In genomic region chr1:99784809-99785255, GRCh38 we compare ENCODE assay signal across 15 cellular contexts. TPM values are rescaled to one million over a fixed set of nuclear protein-coding genes. Genes with fewer than 3 reads are reported as not detected.
DNase-seq lines count a peak whose midpoint lies in the region; ATAC-seq and TF ChIP-seq lines count a peak whose summit lies in the region.
"Had no signal": no experiment of that assay in that cellular context is flagged by ENCODE, and none has a peak within 500 bp of the region (broad histone marks: within the 10 kb centered on the region; RNA-seq: fewer than 3 reads in every experiment).

No MANE protein-coding gene starts in this region.

- TF ChIP-seq RAD21 in SK-N-SH (IDR thresholded peaks at IDR 0.05; ENCODE audit: low read length) = no peak

- no peaks in the 10 kb centered on the region for H3K9me3 Mint-ChIP-seq in immature natural killer cell
- no peaks in the 10 kb centered on the region for H3K9me3 Mint-ChIP-seq in stimulated activated effector memory CD8-positive, alpha-beta T cell treated with anti-CD3 and anti-CD28 coated beads, Interleukin-12 subunit alpha, Interleukin-12 subunit beta, amount 100 ng/mL, for 72 hours
- H3K9me3 Mint-ChIP-seq: HFFc6 had no signal

- no peak for DNase-seq in SK-N-SH
- DNase-seq in OCI-LY7 (ENCODE audit: low spot score) = no peak
- peak; percentile 22 to 28 (median 28) for DNase-seq in immature natural killer cell
- DNase-seq in cortex of kidney (lab: John Stamatoyannopoulos, UW) = no peak
- DNase-seq in spleen = no peak
- DNase-seq in stimulated activated effector memory CD8-positive, alpha-beta T cell treated with anti-CD3 and anti-CD28 coated beads, Interleukin-12 subunit alpha, Interleukin-12 subunit beta, amount 100 ng/mL, for 72 hours (ENCODE audit: low spot score in 2 of 2) = no peak
- DNase-seq: anterior cingulate cortex, HFFc6, mesenchymal stem cell, NCI-H1105 treated with DMSO at 0.1 percent for 48 hours, NCI-H446 treated with DMSO at 0.1 percent for 48 hours had no signal

- H3K36me3 Mint-ChIP-seq in immature natural killer cell = no peaks in the 10 kb centered on the region
- H3K36me3 Mint-ChIP-seq in stimulated activated effector memory CD8-positive, alpha-beta T cell treated with anti-CD3 and anti-CD28 coated beads, Interleukin-12 subunit alpha, Interleukin-12 subunit beta, amount 100 ng/mL, for 72 hours = no peaks in the 10 kb centered on the region

- no peaks in the 10 kb centered on the region for H3K9me2 ChIP-seq in SK-N-SH
- H3K9me2 ChIP-seq in OCI-LY7 (ENCODE audit: insufficient read depth, low read length) = no peaks in the 10 kb centered on the region

- H4K20me1 ChIP-seq in SK-N-SH (ENCODE audit: insufficient read depth) = no peaks in the 10 kb centered on the region
- H4K20me1 ChIP-seq in OCI-LY7 (ENCODE audit: insufficient read depth, low read length) = no peaks in the 10 kb centered on the region

- H3K27me3 ChIP-seq in SK-N-SH (ENCODE audit: insufficient read depth) (no peaks in the 10 kb centered on the region), spleen (replicated peaks in 1 of 7) (peaks cover 0 to 5% (median 0%) of the 10 kb centered on the region in 7 donors)
- H3K27me3 ChIP-seq: tibial nerve had no signal

- no peaks in the 10 kb centered on the region for H3F3A ChIP-seq in SK-N-SH (replicated peaks; ENCODE audit: insufficient read depth)

- intact Hi-C loops in OCI-LY7 (cut with micrococcal nuclease; ENCODE audit: unreplicated experiment) (no loop called here), spleen (cut with DNase I; ENCODE audit: low total_unique reads) (no loop called here)

- H3K79me2 ChIP-seq in SK-N-SH (ENCODE audit: insufficient read depth) = no peaks in the 10 kb centered on the region
- H3K79me2 ChIP-seq in OCI-LY7 (ENCODE audit: insufficient read depth, low read depth, low read length) = no peaks in the 10 kb centered on the region

- no peak overlapping the region for H3K4me3 ChIP-seq in SK-N-SH (ENCODE audit: low read depth in 2 of 2, low read length in 1 of 2)
- H3K4me3 ChIP-seq in OCI-LY7 (ENCODE audit: low read depth, low read length, poor library complexity, severe bottlenecking) = no peak overlapping the region
- no peak overlapping the region for H3K4me3 ChIP-seq in spleen
- H3K4me3 ChIP-seq: tibial nerve had no signal

- WGBS in SK-N-SH (ENCODE audit: low lambda C conversion rate) = 86% methylated on average over 2 of the region's 2 CpGs
- WGBS in spleen, 5 donors = 28 to 47% (median 33%) methylated on average over 2 of the region's 2 CpGs

- peaks cover 2 to 9% (median 4%) of the 10 kb centered on the region in 3 donors for H3K27me3 Mint-ChIP-seq in immature natural killer cell (ENCODE audit: low read depth in 3 of 3)

- no peaks in the 10 kb centered on the region for H3K4me1 ChIP-seq in SK-N-SH (ENCODE audit: control insufficient read depth in 1 of 2, insufficient read depth in 2 of 2, low read depth in 1 of 2, low read length in 1 of 2)
- peaks cover 16% of the 10 kb centered on the region for H3K4me1 ChIP-seq in OCI-LY7 (ENCODE audit: insufficient read depth, low read length, poor library complexity, severe bottlenecking)
- H3K4me1 ChIP-seq in spleen = peaks cover 0 to 33% (median 23%) of the 10 kb centered on the region in 6 donors
- H3K4me1 ChIP-seq: tibial nerve had no signal

- TF ChIP-seq CTCF in SK-N-SH (IDR thresholded peaks at IDR 0.05) = no peak
- no peak for TF ChIP-seq CTCF in OCI-LY7 (conservative IDR thresholded peaks at IDR 0.05; ENCODE audit: low read length)
- TF ChIP-seq CTCF in spleen (IDR thresholded peaks at IDR 0.05 in 8 of 11, conservative IDR thresholded peaks at IDR 0.05 in 3 of 11) = no peak

- ATAC-seq in SK-N-SH treated with all-trans-retinoic acid at 6 μM for 48 hours = no peak
- peak; percentile 37 for ATAC-seq in GM19452 (IDR thresholded peaks at IDR 0.05; ENCODE audit: unreplicated experiment)
- ATAC-seq in stimulated activated effector memory CD8-positive, alpha-beta T cell treated with anti-CD3 and anti-CD28 coated beads, Interleukin-12 subunit alpha, Interleukin-12 subunit beta, amount 100 ng/mL, for 72 hours = no peak

- CTCF ChIA-PET in SK-N-SH (lab: Yijun Ruan, JAX) (no interaction called here), OCI-LY7 (lab: Charles Lee; ENCODE audit: unreplicated experiment) (no interaction called here)

- no TSS peak for BruUV-seq in OCI-LY7 (replicated peaks; lab: Mats Ljungman, UMichigan)

- no peak overlapping the region for H3K27ac Mint-ChIP-seq in immature natural killer cell
- H3K27ac Mint-ChIP-seq in stimulated activated effector memory CD8-positive, alpha-beta T cell treated with anti-CD3 and anti-CD28 coated beads, Interleukin-12 subunit alpha, Interleukin-12 subunit beta, amount 100 ng/mL, for 72 hours = no peak overlapping the region
- H3K27ac Mint-ChIP-seq: HFFc6 had no signal

- TF ChIP-seq POLR2A in spleen (IDR thresholded peaks at IDR 0.05) = no peak

- H2AFZ ChIP-seq in SK-N-SH (ENCODE audit: low read depth) = 0 out of 2 replicates have a peak overlapping the region, but pooled peaks have one; percentile 29
- H2AFZ ChIP-seq in OCI-LY7 (ENCODE audit: low read length) = peak overlapping the region; percentile 95

- H3K9me3 ChIP-seq in SK-N-SH (no peaks in the 10 kb centered on the region), OCI-LY7 (ENCODE audit: low read length) (no peaks in the 10 kb centered on the region), spleen (no peaks in the 10 kb centered on the region)
- H3K9me3 ChIP-seq: tibial nerve had no signal

- TF ChIP-seq EP300 in SK-N-SH (IDR thresholded peaks at IDR 0.05; ENCODE audit: borderline replicate concordance in 1 of 2, low read depth in 1 of 2, low read length in 1 of 2) = no peak

- no peak overlapping the region for H3K27ac ChIP-seq in SK-N-SH (ENCODE audit: low read depth in 2 of 2, low read length in 1 of 2)
- no peak overlapping the region for H3K27ac ChIP-seq in OCI-LY7 (ENCODE audit: low read depth, low read length, poor library complexity, severe bottlenecking)
- H3K27ac ChIP-seq in spleen = no peak overlapping the region
- H3K27ac ChIP-seq: 22Rv1, tibial nerve had no signal

- H3K4me2 ChIP-seq in SK-N-SH (no peak overlapping the region), OCI-LY7 (ENCODE audit: low read length) (peak overlapping the region; percentile 7; the same call in 1 of the 2 replicates)

- H3K4me3 Mint-ChIP-seq in immature natural killer cell = peak overlapping the region; percentile 34 to 68 (median 58)
- no peak overlapping the region for H3K4me3 Mint-ChIP-seq in stimulated activated effector memory CD8-positive, alpha-beta T cell treated with anti-CD3 and anti-CD28 coated beads, Interleukin-12 subunit alpha, Interleukin-12 subunit beta, amount 100 ng/mL, for 72 hours
- H3K4me3 Mint-ChIP-seq: HFFc6 had no signal

- H3K4me1 Mint-ChIP-seq in immature natural killer cell = peaks cover 16 to 20% of the 10 kb centered on the region in 2 donors
- peaks cover 11% of the 10 kb centered on the region for H3K4me1 Mint-ChIP-seq in stimulated activated effector memory CD8-positive, alpha-beta T cell treated with anti-CD3 and anti-CD28 coated beads, Interleukin-12 subunit alpha, Interleukin-12 subunit beta, amount 100 ng/mL, for 72 hours

- no peak overlapping the region for H3K9ac ChIP-seq in SK-N-SH

- H3K36me3 ChIP-seq in SK-N-SH (replicated peaks in 1 of 2; ENCODE audit: control insufficient read depth in 1 of 2, insufficient read depth in 2 of 2, low read length in 1 of 2) = no peaks in the 10 kb centered on the region
- no peaks in the 10 kb centered on the region for H3K36me3 ChIP-seq in OCI-LY7 (ENCODE audit: insufficient read depth, low read length)
- H3K36me3 ChIP-seq in spleen = no peaks in the 10 kb centered on the region
- H3K36me3 ChIP-seq: tibial nerve had no signal

- POLR2A ChIA-PET in SK-N-SH (lab: Yijun Ruan, JAX) (no interaction called here), OCI-LY7 (lab: Charles Lee) (no interaction called here)

TF ChIP-seq in SK-N-SH, 30 proteins besides CTCF, POLR2A, EP300 and RAD21 (continues in another document):
- no peak for TF ChIP-seq ELF1 (IDR thresholded peaks at IDR 0.05)
- TF ChIP-seq GABPA (IDR thresholded peaks at IDR 0.05; ENCODE audit: low read depth) = no peak
- TF ChIP-seq TAF1 (IDR thresholded peaks at IDR 0.05; ENCODE audit: borderline replicate concordance, low read depth, low read length) = no peak
- no peak for TF ChIP-seq EZH2phosphoT487 (IDR thresholded peaks at IDR 0.05; ENCODE audit: borderline replicate concordance, low read depth)
- TF ChIP-seq, protein P1, sequence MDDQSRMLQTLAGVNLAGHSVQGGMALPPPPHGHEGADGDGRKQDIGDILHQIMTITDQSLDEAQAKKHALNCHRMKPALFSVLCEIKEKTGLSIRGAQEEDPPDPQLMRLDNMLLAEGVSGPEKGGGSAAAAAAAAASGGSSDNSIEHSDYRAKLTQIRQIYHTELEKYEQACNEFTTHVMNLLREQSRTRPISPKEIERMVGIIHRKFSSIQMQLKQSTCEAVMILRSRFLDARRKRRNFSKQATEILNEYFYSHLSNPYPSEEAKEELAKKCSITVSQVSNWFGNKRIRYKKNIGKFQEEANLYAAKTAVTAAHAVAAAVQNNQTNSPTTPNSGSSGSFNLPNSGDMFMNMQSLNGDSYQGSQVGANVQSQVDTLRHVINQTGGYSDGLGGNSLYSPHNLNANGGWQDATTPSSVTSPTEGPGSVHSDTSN (IDR thresholded peaks at IDR 0.05) = no peak

TF ChIP-seq in SK-N-SH treated with all-trans-retinoic acid at 6 μM for 48 hours, 23 proteins besides CTCF, POLR2A, EP300 and RAD21 (continues in another document):
- TF ChIP-seq PPARA (CRISPR knock-in tag; IDR thresholded peaks at IDR 0.05; ENCODE audit: borderline replicate concordance) (no peak), ZFP30 (CRISPR knock-in tag; IDR thresholded peaks at IDR 0.05) (no peak), ISL1 (CRISPR knock-in tag; IDR thresholded peaks at IDR 0.05) (no peak), OSR1 (CRISPR knock-in tag; IDR thresholded peaks at IDR 0.05) (no peak), ESRRG (CRISPR knock-in tag; IDR thresholded peaks at IDR 0.05) (no peak), TOX (CRISPR knock-in tag; IDR thresholded peaks at IDR 0.05; ENCODE audit: borderline replicate concordance) (no peak), SNAI2 (CRISPR knock-in tag; IDR thresholded peaks at IDR 0.05) (no peak), GLIS3 (CRISPR knock-in tag; IDR thresholded peaks at IDR 0.05) (no peak)

RNA-seq across cellular contexts. Expression of gene FRRS1, which starts 18.4 kb away (rescaled TPM):
- polyA plus RNA-seq in SK-N-SH (2012; rRNA removed) (1.9 and 2.7 TPM in 2 replicates), immature natural killer cell (under 1 TPM in 1 of 3 donors, not detected in 2; 0.10 TPM), spleen (under 1 TPM; 0.13 to 0.99 (median 0.18) TPM)
- 1.8 and 2.3 TPM in 2 replicates for polyA plus RNA-seq in SK-N-SH (2012; cell fraction: cytosol; rRNA removed)
- 0.80 and 1.8 TPM in 2 replicates for polyA plus RNA-seq in SK-N-SH (2012; cell fraction: nucleus; rRNA removed)
- 3.4 and 4.5 TPM in 2 replicates for total RNA-seq in OCI-LY7 (2014; rRNA removed; shearing (Covaris generic))
- total RNA-seq in OCI-LY7 (2022) (6.5 and 7.2 TPM in 2 replicates), spleen (1 to 10 TPM; 2.5 to 7.3 (median 5.4) TPM)

Comparison
In these comparisons a context has a peak if more than half of its experiments do, and no peak if none do; other contexts are left out.
1. DNase-seq: peak in immature natural killer cell (3 of 3); none in SK-N-SH (single experiment), OCI-LY7 (single experiment), cortex of kidney (single experiment), spleen (single experiment) and stimulated activated effector memory CD8-positive, alpha-beta T cell treated with anti-CD3 and anti-CD28 coated beads, Interleukin-12 subunit alpha, Interleukin-12 subunit beta, amount 100 ng/mL, for 72 hours (0 of 2).